ENCODE assay signal across 8 cellular contexts in the genomic region with DNA sequence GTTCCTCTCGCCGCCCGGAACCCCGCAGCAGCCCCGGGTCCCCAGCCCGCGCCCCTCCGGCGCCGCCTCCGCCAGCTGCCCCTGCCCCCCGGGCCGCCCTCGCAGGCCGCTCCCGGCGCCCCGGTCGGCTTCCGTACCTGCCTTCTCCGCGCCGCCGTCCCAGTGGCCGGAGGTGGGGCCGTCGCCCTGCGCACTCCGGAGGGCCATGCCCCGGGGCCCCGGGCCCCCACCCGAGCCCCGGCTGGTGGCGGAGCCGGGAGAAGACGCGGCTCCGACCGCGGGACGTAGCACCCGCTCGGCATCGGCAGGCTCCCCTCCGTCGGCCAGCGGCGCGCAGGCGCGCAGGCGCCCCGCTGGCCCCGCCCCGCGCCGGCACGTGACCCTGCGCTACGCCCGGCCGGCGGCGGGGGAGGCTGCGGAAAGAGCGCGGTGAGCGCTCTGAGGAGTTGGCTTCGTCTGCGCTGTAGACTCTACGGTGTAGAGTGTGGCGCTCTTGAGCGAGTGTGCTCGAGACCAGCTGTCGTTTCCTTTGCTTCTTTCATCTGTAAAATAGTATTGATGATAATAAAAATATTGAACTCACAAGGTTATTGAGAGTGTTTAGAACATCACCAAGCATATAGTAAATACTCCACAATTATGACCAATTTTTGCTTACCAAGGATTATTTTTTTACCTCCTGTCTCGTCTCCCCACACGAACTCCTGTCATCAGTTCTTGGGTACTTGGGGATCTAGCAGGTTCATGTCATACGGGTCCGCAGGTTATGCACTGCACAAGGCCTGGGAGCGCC. TPM values are rescaled to one million over a fixed set of nuclear protein-coding genes. Genes with fewer than 3 reads are reported as not detected.
DNase-seq lines count a peak whose midpoint lies in the region; ATAC-seq and TF ChIP-seq lines count a peak whose summit lies in the region.

A gene with protein sequence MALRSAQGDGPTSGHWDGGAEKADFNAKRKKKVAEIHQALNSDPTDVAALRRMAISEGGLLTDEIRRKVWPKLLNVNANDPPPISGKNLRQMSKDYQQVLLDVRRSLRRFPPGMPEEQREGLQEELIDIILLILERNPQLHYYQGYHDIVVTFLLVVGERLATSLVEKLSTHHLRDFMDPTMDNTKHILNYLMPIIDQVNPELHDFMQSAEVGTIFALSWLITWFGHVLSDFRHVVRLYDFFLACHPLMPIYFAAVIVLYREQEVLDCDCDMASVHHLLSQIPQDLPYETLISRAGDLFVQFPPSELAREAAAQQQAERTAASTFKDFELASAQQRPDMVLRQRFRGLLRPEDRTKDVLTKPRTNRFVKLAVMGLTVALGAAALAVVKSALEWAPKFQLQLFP (minus strand): TSS at position 335 of the 793 bp plus-strand sequence. CDS start 128 bp downstream, at position 207.

- H3K4me2 ChIP-seq in OCI-LY7 (ENCODE audit: low read length): peak within 1 kb of the TSS; percentile 79

- H3K4me1 ChIP-seq in OCI-LY7 (ENCODE audit: insufficient read depth, low read length, poor library complexity, severe bottlenecking): peaks cover 25% of the 10 kb centered on the region
- no peaks in the 10 kb centered on the region for H3K4me1 ChIP-seq in mucosa of descending colon (ENCODE audit: low read depth)

- no peaks in the 10 kb centered on the region for H3K9me2 ChIP-seq in OCI-LY7 (ENCODE audit: insufficient read depth, low read length)

- POLR2A ChIA-PET in OCI-LY7 (lab: Charles Lee): interaction anchor here (1.1 to 1.4 kb wide), 2 partner anchors 14 to 61 kb away, joined by 3 to 4 read pairs; no protein-coding TSS in a partner anchor

- intact Hi-C loops in OCI-LY7 (cut with micrococcal nuclease; ENCODE audit: unreplicated experiment): loop anchor here (2.0 kb wide), 1 partner anchor 60 kb away; no protein-coding TSS in a partner anchor
- intact Hi-C loops in mucosa of descending colon (cut with DNase I, micrococcal nuclease): no loop called here

- peak; percentile 60 for TF ChIP-seq CTCF in OCI-LY7 (conservative IDR thresholded peaks at IDR 0.05; ENCODE audit: low read length)
- TF ChIP-seq CTCF in mucosa of descending colon (IDR thresholded peaks at IDR 0.05): no peak

- H3K9me3 Mint-ChIP-seq in IgD-negative memory B cell: peaks cover 0 to 2% (median 0%) of the 10 kb centered on the region in 3 donors

- H3K36me3 Mint-ChIP-seq in IgD-negative memory B cell: no peaks in the 10 kb centered on the region

- peaks cover 47% of the 10 kb centered on the region for H3K79me2 ChIP-seq in OCI-LY7 (ENCODE audit: insufficient read depth, low read depth, low read length)

- H3K27me3 Mint-ChIP-seq in IgD-negative memory B cell: peaks cover 2% of the 10 kb centered on the region

- H2AFZ ChIP-seq in OCI-LY7 (ENCODE audit: low read length): peak within 1 kb of the TSS; percentile 90

- H3K27ac ChIP-seq in OCI-LY7 (ENCODE audit: low read depth, low read length, poor library complexity, severe bottlenecking) (peak within 1 kb of the TSS; percentile 66), epithelial cell of prostate (peak within 1 kb of the TSS; percentile 76)

- peaks cover 23 to 37% (median 27%) of the 10 kb centered on the region in 3 donors for H3K4me1 Mint-ChIP-seq in IgD-negative memory B cell

- peak within 1 kb of the TSS; percentile 91 to 96 (median 93) for H3K27ac Mint-ChIP-seq in IgD-negative memory B cell

- CTCF ChIA-PET in OCI-LY7 (lab: Charles Lee; ENCODE audit: unreplicated experiment): no interaction called here

- BruUV-seq in OCI-LY7 (replicated peaks; lab: Mats Ljungman, UMichigan): no TSS peak

- ATAC-seq in GM21576 (IDR thresholded peaks at IDR 0.05; ENCODE audit: unreplicated experiment): peak; percentile 91
- peak; percentile 98 for ATAC-seq in mucosa of descending colon

- H3K4me3 ChIP-seq in OCI-LY7 (ENCODE audit: low read depth, low read length, poor library complexity, severe bottlenecking): peak within 1 kb of the TSS; percentile 85
- H3K4me3 ChIP-seq in mucosa of descending colon: peak within 1 kb of the TSS; percentile 85

- peaks cover 8% of the 10 kb centered on the region; the same call in 1 of the 2 replicates for H3K9me3 ChIP-seq in OCI-LY7 (ENCODE audit: low read length)
- no peaks in the 10 kb centered on the region for H3K9me3 ChIP-seq in mucosa of descending colon

- H3K4me3 Mint-ChIP-seq in IgD-negative memory B cell: peak within 1 kb of the TSS; percentile 94 to 98 (median 96)

- 0 out of 2 replicates have a peak, but pooled peaks cover 3% of the 10 kb centered on the region for H3K36me3 ChIP-seq in OCI-LY7 (ENCODE audit: insufficient read depth, low read length)
- H3K36me3 ChIP-seq in mucosa of descending colon (ENCODE audit: low read depth): no peaks in the 10 kb centered on the region

- peaks cover 11% of the 10 kb centered on the region; the same call in 1 of the 2 replicates for H4K20me1 ChIP-seq in OCI-LY7 (ENCODE audit: insufficient read depth, low read length)

- DNase-seq in DMS153 treated with DMSO at 0.1 percent for 48 hours (lab: John Stamatoyannopoulos, UW; ENCODE audit: unreplicated experiment) (peak; percentile 78), OCI-LY7 (ENCODE audit: low spot score) (peak; percentile 95), activated T-cell treated with anti-CD3 and anti-CD28 coated beads for 1 hour (ENCODE audit: low read depth) (peak; percentile 77), epithelial cell of prostate (ENCODE audit: low read depth, low spot score) (peak; percentile 12), mucosa of descending colon (peak; percentile 85 to 91 (median 91))
- peak; percentile 76 for DNase-seq in stimulated activated CD8-positive, alpha-beta memory T cell treated with anti-CD3 and anti-CD28 coated beads, Interleukin-4, amount 100 ng/mL, for 24 hours (ENCODE audit: low read depth)

RNA-seq across cellular contexts. Expression of the gene that starts here (rescaled TPM):
- polyA plus RNA-seq in IgD-negative memory B cell: 19.0 TPM
- 20.8 and 22.1 TPM in 2 replicates for total RNA-seq in OCI-LY7 (2014; rRNA removed; shearing (Covaris generic))
- total RNA-seq in OCI-LY7 (2022) (17.4 and 19.0 TPM in 2 replicates), mucosa of descending colon (10 to 100 TPM; 30.4 to 49.6 (median 36.0) TPM)

Comparison
In these comparisons a context has a peak if more than half of its experiments do, and no peak if none do; other contexts are left out.
1. Peak in every context shown above with its lines: DNase-seq, ATAC-seq, H3K4me3 ChIP-seq and H3K27ac ChIP-seq.
2. DNase-seq: peak in every context shown above with its lines; median percentile 95 in OCI-LY7; 91 in mucosa of descending colon; 78 in DMS153 treated with DMSO at 0.1 percent for 48 hours; 77 in activated T-cell treated with anti-CD3 and anti-CD28 coated beads for 1 hour; 76 in stimulated activated CD8-positive, alpha-beta memory T cell treated with anti-CD3 and anti-CD28 coated beads, Interleukin-4, amount 100 ng/mL, for 24 hours; 12 in epithelial cell of prostate.